11 cellular contexts compared by ENCODE assay signal in genomic region chr3:1692428-1692827, GRCh38.
"Had no signal": no experiment of that assay in that cellular context is flagged by ENCODE, and none has a peak within 500 bp of the region (broad histone marks: within the 10 kb centered on the region; RNA-seq: fewer than 3 reads in every experiment).

No MANE protein-coding gene starts in this region.

- H3K27ac ChIP-seq: GM23248 had no signal

- H3K9me3 Mint-ChIP-seq: H9 had no signal

- H3K9ac ChIP-seq: GM23248 had no signal

- DNase-seq: GM23248, GOT3, H7, H9, HCEC 1CT, HFFc6 had no signal

- H3K36me3 ChIP-seq: HAP-1 had no signal

- H3K27ac Mint-ChIP-seq: GM23338, H9, HFFc6 had no signal

- H3K9me3 ChIP-seq: HAP-1 had no signal

- ATAC-seq: GM23338, HCT116 had no signal

- H3K4me3 Mint-ChIP-seq: GM23338, H9, HFFc6 had no signal

- H3K4me2 ChIP-seq: GM23338 had no signal

- H2AFZ ChIP-seq: GM23248, GM23338 had no signal

- H3K4me3 ChIP-seq: GM23248, GM23338, HAP-1 had no signal

- FAIRE-seq: H1, H54 had no signal

- H3K4me1 Mint-ChIP-seq: GM23338, H9 had no signal

- H3K4me1 ChIP-seq: HAP-1 had no signal
